In the genomic region with DNA sequence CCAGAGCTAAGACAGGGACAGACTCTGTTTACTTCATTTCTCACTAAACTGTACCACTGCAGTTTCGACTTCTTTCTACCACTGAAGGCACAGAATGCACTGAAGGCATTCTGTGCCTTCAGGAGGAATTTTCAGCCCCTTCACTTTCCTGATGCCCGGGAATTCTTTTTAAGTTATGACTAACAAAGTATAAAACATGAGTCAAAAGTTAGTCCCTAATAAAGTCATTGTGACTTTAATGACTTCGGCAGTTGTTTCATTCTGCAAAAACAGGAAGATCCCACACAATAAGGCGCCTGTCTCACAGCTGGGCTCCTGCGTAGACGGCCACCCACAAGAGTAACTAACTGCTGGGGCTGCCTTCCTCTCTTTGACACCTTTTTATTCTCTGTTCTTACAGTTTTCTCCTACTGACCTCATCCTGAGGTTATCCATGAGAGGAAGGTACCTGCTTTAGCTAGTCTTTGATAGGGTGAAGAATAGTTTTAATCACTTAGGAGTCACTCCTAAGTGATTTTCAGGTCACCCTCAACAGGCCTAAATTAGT, we compare ENCODE assay signal across 8 cellular contexts.
A peak's percentile ranks its signal among the peaks of the same experiment; 100 is the strongest.
DNase-seq lines count a peak whose midpoint lies in the region; ATAC-seq, FAIRE-seq and TF ChIP-seq lines count a peak whose summit lies in the region.

No MANE protein-coding gene starts in this region.

- H3K4me1 ChIP-seq in astrocyte (ENCODE audit: insufficient read depth, low read length) (peaks cover 13% of the 10 kb centered on the region), mesenchymal stem cell (ENCODE audit: control insufficient read depth, insufficient read depth, low read depth, low read length) (peaks cover 2% of the 10 kb centered on the region)

- H3K14ac ChIP-seq in mesenchymal stem cell (ENCODE audit: low read length in 2 of 2) = no peak overlapping the region

- H3K27ac Mint-ChIP-seq in astrocyte (ENCODE audit: unreplicated experiment) = peak overlapping the region; percentile 60

- H2AFZ ChIP-seq in astrocyte (ENCODE audit: low read depth, low read length) = no peak overlapping the region
- H2AFZ ChIP-seq in mesenchymal stem cell (ENCODE audit: low read depth, low read length) = peak overlapping the region; percentile 11

- no peak overlapping the region for H3K4me3 Mint-ChIP-seq in astrocyte (ENCODE audit: unreplicated experiment)

- H3K4me2 ChIP-seq in astrocyte (ENCODE audit: low read length) = peak overlapping the region; percentile 65
- H3K4me2 ChIP-seq in mesenchymal stem cell (ENCODE audit: low read length, poor library complexity, severe bottlenecking) = no peak overlapping the region

- no peaks in the 10 kb centered on the region for H4K20me1 ChIP-seq in astrocyte (ENCODE audit: insufficient read depth, low read length)

- H3K9me3 Mint-ChIP-seq in astrocyte (ENCODE audit: unreplicated experiment) = no peaks in the 10 kb centered on the region

- H3K27ac ChIP-seq in astrocyte (ENCODE audit: low read depth, low read length) (no peak overlapping the region), mesenchymal stem cell (ENCODE audit: low read length, poor library complexity, severe bottlenecking) (no peak overlapping the region)

- no peak overlapping the region for H4K91ac ChIP-seq in mesenchymal stem cell (ENCODE audit: low read length)

- no peak overlapping the region for H3K4me3 ChIP-seq in astrocyte (ENCODE audit: insufficient read depth, low read depth, low read length)
- no peak overlapping the region for H3K4me3 ChIP-seq in mesenchymal stem cell (ENCODE audit: insufficient read depth in 1 of 2, low read depth in 1 of 2, low read length in 2 of 2)

- peaks cover 3% of the 10 kb centered on the region for H3K79me1 ChIP-seq in mesenchymal stem cell (replicated peaks; ENCODE audit: low read length, poor library complexity, severe bottlenecking)

- no peak overlapping the region for H4K8ac ChIP-seq in mesenchymal stem cell (ENCODE audit: low read length)

- no peak overlapping the region for H2BK12ac ChIP-seq in mesenchymal stem cell (ENCODE audit: low read length in 2 of 2)

- no peaks in the 10 kb centered on the region for H3K79me2 ChIP-seq in astrocyte (ENCODE audit: insufficient read depth, low read length)

- no peak for TF ChIP-seq CTCF in astrocyte (IDR thresholded peaks at IDR 0.05; ENCODE audit: insufficient read depth, low read depth, low read length)

- H3K36me3 Mint-ChIP-seq in astrocyte (ENCODE audit: low read depth, unreplicated experiment) = no peaks in the 10 kb centered on the region

- DNase-seq in NOMO-1 (lab: John Stamatoyannopoulos, UW; ENCODE audit: unreplicated experiment in 2 of 2) (peak; percentile 77 to 80), astrocyte (ENCODE audit: low read depth) (no peak), mesenchymal stem cell (no peak), urothelium cell line (ENCODE audit: low spot score) (peak; percentile 44), DMS79 treated with DMSO at 0.1 percent for 48 hours (lab: John Stamatoyannopoulos, UW) (no peak), HT-29 (ENCODE audit: low spot score) (no peak)

- H3K4me1 Mint-ChIP-seq in astrocyte (ENCODE audit: low read depth, unreplicated experiment) = peaks cover 45% of the 10 kb centered on the region

- H3K27me3 Mint-ChIP-seq in astrocyte (ENCODE audit: low read depth, unreplicated experiment) = no peaks in the 10 kb centered on the region

- H3K23ac ChIP-seq in mesenchymal stem cell (ENCODE audit: low read length in 2 of 2) = no peak overlapping the region

- no peaks in the 10 kb centered on the region for H3K36me3 ChIP-seq in astrocyte (ENCODE audit: insufficient read depth, low read length)
- no peaks in the 10 kb centered on the region for H3K36me3 ChIP-seq in mesenchymal stem cell (ENCODE audit: control insufficient read depth in 1 of 2, insufficient read depth in 2 of 2, low read depth in 1 of 2, low read length in 2 of 2)

- peak; percentile 50 for FAIRE-seq in astrocyte (lab: Jason Lieb, UNC)
- FAIRE-seq in urothelium cell line (lab: Jason Lieb, UNC) = no peak

- ATAC-seq in GM18517 (IDR thresholded peaks at IDR 0.05; ENCODE audit: unreplicated experiment) = peak; percentile 63
- ATAC-seq in HG02623 (IDR thresholded peaks at IDR 0.05; ENCODE audit: unreplicated experiment) = peak; percentile 63

- peak overlapping the region; percentile 40 for H2BK15ac ChIP-seq in mesenchymal stem cell (ENCODE audit: low read depth, poor library complexity, severe bottlenecking)

- H3K9me3 ChIP-seq in astrocyte (ENCODE audit: insufficient read depth, low read depth, low read length) (no peaks in the 10 kb centered on the region), mesenchymal stem cell (ENCODE audit: control insufficient read depth, low read length) (no peaks in the 10 kb centered on the region)

- no peak overlapping the region for H3K9ac ChIP-seq in astrocyte (ENCODE audit: low read length)
- H3K9ac ChIP-seq in mesenchymal stem cell (ENCODE audit: low read length) = peak overlapping the region; percentile 14

- H3K27me3 ChIP-seq in astrocyte (ENCODE audit: insufficient read depth, low read length) = no peaks in the 10 kb centered on the region
- no peaks in the 10 kb centered on the region for H3K27me3 ChIP-seq in mesenchymal stem cell (ENCODE audit: control insufficient read depth in 1 of 2, insufficient read depth in 1 of 2, low read length in 2 of 2)

- no peak overlapping the region for H2BK5ac ChIP-seq in mesenchymal stem cell (ENCODE audit: low read depth, low read length, poor library complexity, severe bottlenecking)

- WGBS in mesenchymal stem cell = 46% methylated on average over 4 of the region's 6 CpGs

- peak overlapping the region in 1 of 2 experiments; percentile 50 for H3K18ac ChIP-seq in mesenchymal stem cell (ENCODE audit: low read depth in 1 of 2, low read length in 2 of 2)

- H2BK120ac ChIP-seq in mesenchymal stem cell (ENCODE audit: low read depth, low read length) = no peak overlapping the region

- no peak overlapping the region for H2AK5ac ChIP-seq in mesenchymal stem cell (ENCODE audit: low read length, severe bottlenecking)

- H3K4ac ChIP-seq in mesenchymal stem cell (ENCODE audit: low read depth in 1 of 2, low read length in 2 of 2) = no peak overlapping the region

Comparison
In these comparisons a context has a peak if more than half of its experiments do, and no peak if none do; other contexts are left out.
1. DNase-seq: peak in NOMO-1 (2 of 2) and urothelium cell line (single experiment); none in astrocyte (single experiment), mesenchymal stem cell (single experiment), DMS79 treated with DMSO at 0.1 percent for 48 hours (single experiment) and HT-29 (single experiment).